ENCODE assay signal across 8 cellular contexts in genomic region chr12:110245278-110245868, GRCh38. TPM values are rescaled to one million over a fixed set of nuclear protein-coding genes. Genes with fewer than 3 reads are reported as not detected.
DNase-seq lines count a peak whose midpoint lies in the region; ATAC-seq lines count a peak whose summit lies in the region.

No MANE protein-coding gene starts in this region.

- H3K9me3 Mint-ChIP-seq in CD8-positive, alpha-beta memory T cell, result no peaks in the 10 kb centered on the region

- H3K36me3 ChIP-seq in CD8-positive, alpha-beta memory T cell (ENCODE audit: insufficient read depth, low read length), result no peaks in the 10 kb centered on the region

- POLR2A ChIA-PET in CD8-positive, alpha-beta memory T cell (lab: Charles Lee), result no interaction called here

- peak; percentile 35 for ATAC-seq in esophagus mucosa

- CTCF ChIA-PET in CD8-positive, alpha-beta memory T cell (lab: Charles Lee), result no interaction called here

- H3K4me3 ChIP-seq in CD8-positive, alpha-beta memory T cell (ENCODE audit: low read length), result no peak overlapping the region

- H3K9me3 ChIP-seq in CD8-positive, alpha-beta memory T cell (ENCODE audit: low read length), result no peaks in the 10 kb centered on the region

- H3K4me1 ChIP-seq in CD8-positive, alpha-beta memory T cell (ENCODE audit: insufficient read depth, low read length), result no peaks in the 10 kb centered on the region

- no peak overlapping the region for H3K4me3 Mint-ChIP-seq in CD8-positive, alpha-beta memory T cell

- no peak overlapping the region for H3K27ac ChIP-seq in CD8-positive, alpha-beta memory T cell (ENCODE audit: low read depth, low read length)

- peak; percentile 10 to 60 (median 15) for DNase-seq in CD8-positive, alpha-beta memory T cell
- peak; percentile 13 to 52 for DNase-seq in Kasumi-1 (lab: John Stamatoyannopoulos, UW)
- peak; percentile 49 to 59 for DNase-seq in activated CD4-positive, alpha-beta T cell treated with anti-CD3 and anti-CD28 coated beads, Interleukin-2, amount 50 U/mL, for 48 hours
- DNase-seq in stimulated activated CD4-positive, alpha-beta T cell treated with anti-CD3 and anti-CD28 coated beads, Interleukin-15, amount 100 ng/mL, for 48 hours (ENCODE audit: low read depth in 2 of 2), result peak; percentile 10 to 13
- no peak for DNase-seq in putamen (ENCODE audit: low spot score)
- DNase-seq in NCI-H1092 treated with DMSO at 0.1 percent for 48 hours (lab: John Stamatoyannopoulos, UW), result no peak
- DNase-seq in ureter (ENCODE audit: low spot score), result no peak

- H3K36me3 Mint-ChIP-seq in CD8-positive, alpha-beta memory T cell, result peaks cover 0 to 2% (median 0%) of the 10 kb centered on the region in 3 donors

- no peaks in the 10 kb centered on the region for H3K4me1 Mint-ChIP-seq in CD8-positive, alpha-beta memory T cell

- no peaks in the 10 kb centered on the region for H3K27me3 ChIP-seq in CD8-positive, alpha-beta memory T cell (ENCODE audit: insufficient read depth, low read length, poor library complexity, severe bottlenecking)

- peaks cover 13 to 15% of the 10 kb centered on the region in 2 donors for H3K27me3 Mint-ChIP-seq in CD8-positive, alpha-beta memory T cell

- no peak overlapping the region for H3K27ac Mint-ChIP-seq in CD8-positive, alpha-beta memory T cell

RNA-seq across cellular contexts. Expression of gene ATP2A2, which starts 35.7 kb away (rescaled TPM):
- 100 to 1,000 TPM; 199 TPM for total RNA-seq in CD8-positive, alpha-beta memory T cell
- 4.8 TPM for polyA plus RNA-seq in CD8-positive, alpha-beta memory T cell
- total RNA-seq in esophagus mucosa, result 194 TPM
- total RNA-seq in ureter, result 357 TPM

Comparison
In these comparisons a context has a peak if more than half of its experiments do, and no peak if none do; other contexts are left out.
1. DNase-seq: peak in CD8-positive, alpha-beta memory T cell (5 of 5), Kasumi-1 (2 of 2), activated CD4-positive, alpha-beta T cell treated with anti-CD3 and anti-CD28 coated beads, Interleukin-2, amount 50 U/mL, for 48 hours (2 of 2) and stimulated activated CD4-positive, alpha-beta T cell treated with anti-CD3 and anti-CD28 coated beads, Interleukin-15, amount 100 ng/mL, for 48 hours (2 of 2); none in putamen (single experiment), NCI-H1092 treated with DMSO at 0.1 percent for 48 hours (single experiment) and ureter (single experiment).